Comparison of ENCODE assay signal across 31 cellular contexts in the genomic region with DNA sequence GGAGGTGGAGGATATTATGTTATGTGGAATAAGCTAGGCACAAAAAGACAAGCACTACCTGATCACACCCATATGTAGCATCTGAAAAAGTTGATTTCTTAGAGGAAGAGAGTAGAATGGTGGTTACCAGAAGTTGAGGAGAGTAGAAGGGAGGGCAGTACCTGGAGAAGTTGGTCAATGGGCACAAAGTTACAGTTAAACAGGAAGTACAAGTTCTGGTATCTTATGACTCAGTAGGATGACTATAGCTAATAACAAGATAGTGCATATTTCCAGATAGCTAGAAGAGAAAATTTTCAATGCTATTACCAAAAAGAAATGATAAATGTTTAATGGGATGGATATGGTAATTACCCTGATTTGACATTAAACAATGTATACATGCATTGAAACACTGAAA.
"Had no signal": no experiment of that assay in that cellular context is flagged by ENCODE, and none has a peak within 500 bp of the region (broad histone marks: within the 10 kb centered on the region; RNA-seq: fewer than 3 reads in every experiment).

No MANE protein-coding gene starts in this region.

- H3K9me3 ChIP-seq: ascending aorta had no signal

- H3K4me1 Mint-ChIP-seq: activated B cell treated with CpG ODN at 0.5 μM for 24 hours; activated CD4-positive, alpha-beta memory T cell treated with anti-CD3 and anti-CD28 coated beads, Interleukin-2, amount 10 ng/mL, durations not matched to agents 7 days and 5 days; activated CD4-positive, alpha-beta T cell treated with anti-CD3 and anti-CD28 coated beads, Interleukin-2, amount 10 ng/mL, durations not matched to agents 24 days and 14 days; activated CD8-positive, alpha-beta memory T cell treated with anti-CD3 and anti-CD28 coated beads, Interleukin-2, amount 10 ng/mL, durations not matched to agents 7 days and 5 days; activated naive CD4-positive, alpha-beta T cell treated with anti-CD3 and anti-CD28 coated beads, Interleukin-2, amount 10 ng/mL, durations not matched to agents 7 days and 5 days; activated naive CD4-positive, alpha-beta T cell treated with anti-CD3 and anti-CD28 coated beads, Interleukin-2, amount 50 U/mL, for 24 hours; activated naive CD8-positive, alpha-beta T cell treated with anti-CD3 and anti-CD28 coated beads, Interleukin-2, amount 10 ng/mL, durations not matched to agents 7 days and 5 days; activated naive CD8-positive, alpha-beta T cell treated with anti-CD3 and anti-CD28 coated beads, Interleukin-2, amount 50 U/mL, for 24 hours; brain; T-cell; T-helper 17 cell had no signal

- H3K36me3 ChIP-seq: ascending aorta had no signal

- H3K4me3 Mint-ChIP-seq: activated B cell treated with CpG ODN at 0.5 μM for 24 hours; activated CD4-positive, alpha-beta memory T cell treated with anti-CD3 and anti-CD28 coated beads, Interleukin-2, amount 10 ng/mL, durations not matched to agents 7 days and 5 days; activated CD4-positive, alpha-beta T cell treated with anti-CD3 and anti-CD28 coated beads, Interleukin-2, amount 10 ng/mL, durations not matched to agents 24 days and 14 days; activated CD8-positive, alpha-beta memory T cell treated with anti-CD3 and anti-CD28 coated beads, Interleukin-2, amount 10 ng/mL, durations not matched to agents 7 days and 5 days; activated CD8-positive, alpha-beta T cell treated with anti-CD3 and anti-CD28 coated beads, Interleukin-2, amount 10 ng/mL, durations not matched to agents 7 days and 5 days; activated naive CD4-positive, alpha-beta T cell treated with anti-CD3 and anti-CD28 coated beads, Interleukin-2, amount 10 ng/mL, durations not matched to agents 7 days and 5 days; activated naive CD4-positive, alpha-beta T cell treated with anti-CD3 and anti-CD28 coated beads, Interleukin-2, amount 50 U/mL, for 24 hours; activated naive CD8-positive, alpha-beta T cell; activated naive CD8-positive, alpha-beta T cell treated with anti-CD3 and anti-CD28 coated beads, Interleukin-2, amount 10 ng/mL, durations not matched to agents 7 days and 5 days; activated naive CD8-positive, alpha-beta T cell treated with anti-CD3 and anti-CD28 coated beads, Interleukin-2, amount 50 U/mL, for 24 hours; activated T-cell treated with anti-CD3 and anti-CD28 coated beads, Interleukin-2, amount 50 U/mL, for 24 hours; brain; T-cell; T-helper 17 cell had no signal

- DNase-seq: activated B cell treated with CpG ODN at 0.5 μM for 24 hours; activated CD4-positive, alpha-beta memory T cell treated with anti-CD3 and anti-CD28 coated beads, Interleukin-2, amount 10 ng/mL, durations not matched to agents 7 days and 5 days; activated CD4-positive, alpha-beta T cell treated with anti-CD3 and anti-CD28 coated beads for 4 hours; activated CD4-positive, alpha-beta T cell treated with anti-CD3 and anti-CD28 coated beads, Interleukin-2, amount 10 ng/mL, durations not matched to agents 24 days and 14 days; activated CD4-positive, alpha-beta T cell treated with anti-CD3 and anti-CD28 coated beads, Interleukin-2, amount 50 U/mL, for 1 hour; activated CD4-positive, alpha-beta T cell treated with anti-CD3 and anti-CD28 coated beads, Interleukin-2, amount 50 U/mL, for 48 hours; activated CD4-positive, CD25-positive, alpha-beta regulatory T cell treated with anti-CD3 and anti-CD28 coated beads, Interleukin-2, amount 50 U/mL, for 72 hours; activated CD8-positive, alpha-beta memory T cell treated with anti-CD3 and anti-CD28 coated beads for 24 hours; activated CD8-positive, alpha-beta memory T cell treated with anti-CD3 and anti-CD28 coated beads, Interleukin-2, amount 10 ng/mL, durations not matched to agents 7 days and 5 days; activated CD8-positive, alpha-beta memory T cell treated with anti-CD3 and anti-CD28 coated beads, Interleukin-2, amount 50 U/mL, for 48 hours; activated CD8-positive, alpha-beta T cell treated with anti-CD3 and anti-CD28 coated beads, Interleukin-2, amount 10 ng/mL, durations not matched to agents 7 days and 5 days; activated effector memory CD4-positive, alpha-beta T cell treated with Interleukin-2 at 50 U/mL for 16 hours; activated gamma-delta T cell; activated naive CD4-positive, alpha-beta T cell treated with anti-CD3 and anti-CD28 coated beads, Interleukin-2, amount 10 ng/mL, durations not matched to agents 7 days and 5 days; activated naive CD4-positive, alpha-beta T cell treated with Interleukin-2 at 50 U/mL for 16 hours; activated naive CD8-positive, alpha-beta T cell treated with anti-CD3 and anti-CD28 coated beads, Interleukin-2, amount 10 ng/mL, durations not matched to agents 7 days and 5 days; activated naive CD8-positive, alpha-beta T cell treated with anti-CD3 and anti-CD28 coated beads, Interleukin-2, amount 50 U/mL, for 24 hours; activated T-cell treated with anti-CD3 and anti-CD28 coated beads, Interleukin-2, amount 50 U/mL, for 24 hours; activated T-cell treated with anti-CD3 and anti-CD28 coated beads, Interleukin-2, amount 50 U/mL, for 48 hours; amygdala; anterior cingulate cortex; central memory CD4-positive, alpha-beta T cell; T-cell; T-helper 17 cell; T-helper 9 cell had no signal

- H3K27me3 ChIP-seq: ascending aorta had no signal

- H3K4me1 ChIP-seq: ascending aorta had no signal

- H3K27ac ChIP-seq: ascending aorta, VCaP had no signal

- H3K4me3 ChIP-seq: ascending aorta had no signal

- H3K27ac Mint-ChIP-seq: activated B cell treated with CpG ODN at 0.5 μM for 24 hours; activated CD4-positive, alpha-beta memory T cell treated with anti-CD3 and anti-CD28 coated beads, Interleukin-2, amount 10 ng/mL, durations not matched to agents 7 days and 5 days; activated CD4-positive, alpha-beta T cell treated with anti-CD3 and anti-CD28 coated beads, Interleukin-2, amount 10 ng/mL, durations not matched to agents 24 days and 14 days; activated CD8-positive, alpha-beta memory T cell treated with anti-CD3 and anti-CD28 coated beads, Interleukin-2, amount 10 ng/mL, durations not matched to agents 7 days and 5 days; activated CD8-positive, alpha-beta T cell treated with anti-CD3 and anti-CD28 coated beads, Interleukin-2, amount 10 ng/mL, durations not matched to agents 7 days and 5 days; activated naive CD4-positive, alpha-beta T cell treated with anti-CD3 and anti-CD28 coated beads, Interleukin-2, amount 10 ng/mL, durations not matched to agents 7 days and 5 days; activated naive CD4-positive, alpha-beta T cell treated with anti-CD3 and anti-CD28 coated beads, Interleukin-2, amount 50 U/mL, for 24 hours; activated naive CD8-positive, alpha-beta T cell; activated naive CD8-positive, alpha-beta T cell treated with anti-CD3 and anti-CD28 coated beads, Interleukin-2, amount 10 ng/mL, durations not matched to agents 7 days and 5 days; activated naive CD8-positive, alpha-beta T cell treated with anti-CD3 and anti-CD28 coated beads, Interleukin-2, amount 50 U/mL, for 24 hours; activated T-cell treated with anti-CD3 and anti-CD28 coated beads, Interleukin-2, amount 50 U/mL, for 24 hours; activated T-helper 2 cell treated with anti-CD3 and anti-CD28 coated beads, Interferon-gamma antibody, Interleukin-2, Interleukin-4, amounts not matched to agents 10 μg/mL and 5 μg/mL and 100 μg/mL, durations not matched to agents 14 hours and 24 hours and 36 hours; brain; T-cell; T-helper 17 cell had no signal

- H3K27me3 Mint-ChIP-seq: activated B cell treated with CpG ODN at 0.5 μM for 24 hours; activated CD4-positive, alpha-beta memory T cell treated with anti-CD3 and anti-CD28 coated beads, Interleukin-2, amount 10 ng/mL, durations not matched to agents 7 days and 5 days; activated CD4-positive, alpha-beta T cell treated with anti-CD3 and anti-CD28 coated beads, Interleukin-2, amount 10 ng/mL, durations not matched to agents 24 days and 14 days; activated CD8-positive, alpha-beta memory T cell treated with anti-CD3 and anti-CD28 coated beads, Interleukin-2, amount 10 ng/mL, durations not matched to agents 7 days and 5 days; activated naive CD4-positive, alpha-beta T cell treated with anti-CD3 and anti-CD28 coated beads, Interleukin-2, amount 10 ng/mL, durations not matched to agents 7 days and 5 days; activated naive CD4-positive, alpha-beta T cell treated with anti-CD3 and anti-CD28 coated beads, Interleukin-2, amount 50 U/mL, for 24 hours; activated naive CD8-positive, alpha-beta T cell; activated naive CD8-positive, alpha-beta T cell treated with anti-CD3 and anti-CD28 coated beads, Interleukin-2, amount 10 ng/mL, durations not matched to agents 7 days and 5 days; activated naive CD8-positive, alpha-beta T cell treated with anti-CD3 and anti-CD28 coated beads, Interleukin-2, amount 50 U/mL, for 24 hours; activated T-cell treated with anti-CD3 and anti-CD28 coated beads, Interleukin-2, amount 50 U/mL, for 24 hours; T-cell; T-helper 17 cell had no signal

- H3K36me3 Mint-ChIP-seq: activated CD8-positive, alpha-beta memory T cell treated with anti-CD3 and anti-CD28 coated beads, Interleukin-2, amount 10 ng/mL, durations not matched to agents 7 days and 5 days; activated naive CD4-positive, alpha-beta T cell treated with anti-CD3 and anti-CD28 coated beads, Interleukin-2, amount 10 ng/mL, durations not matched to agents 7 days and 5 days; activated naive CD4-positive, alpha-beta T cell treated with anti-CD3 and anti-CD28 coated beads, Interleukin-2, amount 50 U/mL, for 24 hours; activated naive CD8-positive, alpha-beta T cell; activated naive CD8-positive, alpha-beta T cell treated with anti-CD3 and anti-CD28 coated beads, Interleukin-2, amount 10 ng/mL, durations not matched to agents 7 days and 5 days; brain; T-cell had no signal

- H3K9me3 Mint-ChIP-seq: activated CD4-positive, alpha-beta memory T cell treated with anti-CD3 and anti-CD28 coated beads, Interleukin-2, amount 10 ng/mL, durations not matched to agents 7 days and 5 days; activated CD4-positive, alpha-beta T cell treated with anti-CD3 and anti-CD28 coated beads, Interleukin-2, amount 10 ng/mL, durations not matched to agents 24 days and 14 days had no signal

- ATAC-seq: activated CD8-positive, alpha-beta memory T cell treated with anti-CD3 and anti-CD28 coated beads, Interleukin-2, amount 10 ng/mL, durations not matched to agents 7 days and 5 days; activated CD8-positive, alpha-beta T cell treated with anti-CD3 and anti-CD28 coated beads, Interleukin-2, amount 10 ng/mL, durations not matched to agents 7 days and 5 days; activated naive CD8-positive, alpha-beta T cell treated with anti-CD3 and anti-CD28 coated beads, Interleukin-2, amount 50 U/mL, for 24 hours; T-cell; T-helper 17 cell had no signal
